Comparison of ENCODE assay signal across 8 cellular contexts in genomic region chr9:93566408-93567270, GRCh38. TPM values are rescaled to one million over a fixed set of nuclear protein-coding genes. Genes with fewer than 3 reads are reported as not detected.
DNase-seq lines count a peak whose midpoint lies in the region; ATAC-seq and TF ChIP-seq lines count a peak whose summit lies in the region.

No MANE protein-coding gene starts in this region.

- H3K9me3 ChIP-seq in endocrine pancreas (ENCODE audit: control insufficient read depth, low read length) = no peaks in the 10 kb centered on the region

- H3K27me3 ChIP-seq in endocrine pancreas (ENCODE audit: control insufficient read depth, insufficient read depth, low read length) = no peaks in the 10 kb centered on the region

- H3K36me3 ChIP-seq in endocrine pancreas (ENCODE audit: control insufficient read depth, insufficient read depth, low read length) = no peaks in the 10 kb centered on the region

- ATAC-seq in activated CD8-positive, alpha-beta memory T cell treated with anti-CD3 and anti-CD28 coated beads, Interleukin-2, amount 10 ng/mL, durations not matched to agents 7 days and 5 days = peak; percentile 98

- DNase-seq in COR-L47 (lab: John Stamatoyannopoulos, UW) (peak; percentile 97), GM20000 (ENCODE audit: low spot score) (peak; percentile 99), HT-29 (ENCODE audit: low spot score) (peak; percentile 96), mesenteric fat pad (ENCODE audit: low spot score) (peak; percentile 100)
- DNase-seq in NK-92 treated with Interleukin-12 subunit alpha and Interleukin-12 subunit beta, amount 100 ng/mL, for 24 hours (lab: John Stamatoyannopoulos, UW) = peak; percentile 93
- peak; percentile 98 for DNase-seq in activated CD8-positive, alpha-beta memory T cell treated with anti-CD3 and anti-CD28 coated beads, Interleukin-2, amount 10 ng/mL, durations not matched to agents 7 days and 5 days
- DNase-seq in stimulated activated CD8-positive, alpha-beta memory T cell treated with anti-CD3 and anti-CD28 coated beads, Interleukin-15, amount 100 ng/mL, for 24 hours (ENCODE audit: low read depth) = peak; percentile 100

- peaks cover 28% of the 10 kb centered on the region for H3K4me1 Mint-ChIP-seq in activated CD8-positive, alpha-beta memory T cell treated with anti-CD3 and anti-CD28 coated beads, Interleukin-2, amount 10 ng/mL, durations not matched to agents 7 days and 5 days

- peak overlapping the region; percentile 99 for H3K9ac ChIP-seq in endocrine pancreas (ENCODE audit: control insufficient read depth, insufficient read depth, low read length)

- no peaks in the 10 kb centered on the region for H3K4me1 ChIP-seq in endocrine pancreas (ENCODE audit: control insufficient read depth, insufficient read depth, low read length)

- no peaks in the 10 kb centered on the region for H3K27me3 Mint-ChIP-seq in activated CD8-positive, alpha-beta memory T cell treated with anti-CD3 and anti-CD28 coated beads, Interleukin-2, amount 10 ng/mL, durations not matched to agents 7 days and 5 days

- H3K27ac Mint-ChIP-seq in activated CD8-positive, alpha-beta memory T cell treated with anti-CD3 and anti-CD28 coated beads, Interleukin-2, amount 10 ng/mL, durations not matched to agents 7 days and 5 days = peak overlapping the region; percentile 91

- H3K4me3 Mint-ChIP-seq in activated CD8-positive, alpha-beta memory T cell treated with anti-CD3 and anti-CD28 coated beads, Interleukin-2, amount 10 ng/mL, durations not matched to agents 7 days and 5 days = peak overlapping the region; percentile 78

- peaks cover 42% of the 10 kb centered on the region for H3K36me3 Mint-ChIP-seq in activated CD8-positive, alpha-beta memory T cell treated with anti-CD3 and anti-CD28 coated beads, Interleukin-2, amount 10 ng/mL, durations not matched to agents 7 days and 5 days

- H3K4me3 ChIP-seq in endocrine pancreas (ENCODE audit: control insufficient read depth, insufficient read depth, low read length) = no peak overlapping the region

- TF ChIP-seq CTCF in GM20000 (IDR thresholded peaks at IDR 0.05; ENCODE audit: extremely low read depth, missing control alignments) = peak; percentile 90

- H3K9me3 Mint-ChIP-seq in activated CD8-positive, alpha-beta memory T cell treated with anti-CD3 and anti-CD28 coated beads, Interleukin-2, amount 10 ng/mL, durations not matched to agents 7 days and 5 days (ENCODE audit: low read depth) = peaks cover 4% of the 10 kb centered on the region

- CTCF ChIA-PET in activated CD8-positive, alpha-beta memory T cell treated with anti-CD3 and anti-CD28 coated beads, Interleukin-2, amount 10 ng/mL, durations not matched to agents 7 days and 5 days (lab: Charles Lee) = interaction anchor here (0.6 to 2.3 kb wide), 38 partner anchors 9 to 1062 kb away, joined by 3 to 31 read pairs (median 4); partner anchors contain the start of genes CARD19, FAM120A, FAM120AOS and NINJ1

RNA-seq across cellular contexts. Expression of gene PHF2, which starts 9.7 kb away (rescaled TPM):
- total RNA-seq in HT-29 (2014; rRNA removed; shearing (Covaris generic)) = 13.3 and 14.2 TPM in 2 replicates
- 10 to 100 TPM; 25.1 to 26.3 TPM for total RNA-seq in activated CD8-positive, alpha-beta memory T cell treated with anti-CD3 and anti-CD28 coated beads, Interleukin-2, amount 10 ng/mL, durations not matched to agents 7 days and 5 days
- total RNA-seq in mesenteric fat pad = 23.0 TPM
